Comparison of ENCODE assay signal across 9 cellular contexts in the genomic region with DNA sequence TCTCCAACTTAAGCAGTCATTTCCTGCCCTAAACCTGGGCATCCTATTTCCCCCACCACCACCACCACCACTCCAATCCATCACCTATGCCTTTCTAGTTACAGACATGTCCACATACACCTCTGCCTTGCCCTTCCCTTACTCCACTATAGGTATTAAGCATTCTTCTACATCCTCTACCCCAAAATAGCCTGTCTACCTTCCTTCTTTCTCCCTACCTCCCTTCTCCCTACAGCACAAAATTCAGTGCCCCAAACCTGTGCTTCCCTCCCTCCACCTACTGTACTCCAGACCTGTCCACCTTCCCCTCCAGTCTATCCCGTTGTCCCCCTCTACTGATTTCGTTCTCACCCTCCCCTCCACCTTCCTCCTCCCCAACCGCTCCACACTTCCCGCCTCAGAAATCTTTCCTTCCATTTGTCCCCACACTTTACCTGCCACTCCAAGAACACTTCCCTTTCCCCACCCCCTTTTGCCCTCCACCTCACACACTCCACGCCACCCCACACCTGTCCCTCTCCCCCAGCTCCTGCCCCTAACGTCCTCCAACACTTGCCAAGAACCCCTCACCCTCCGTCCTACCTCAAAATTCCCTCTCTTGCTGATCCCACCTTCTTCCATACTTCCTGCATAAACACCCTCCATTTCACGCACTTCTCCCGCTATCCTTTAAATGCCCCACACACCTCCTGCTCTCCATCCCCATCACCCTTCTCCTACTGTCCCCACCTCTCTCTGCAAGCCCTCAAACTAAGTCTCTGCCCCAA. TPM values are rescaled to one million over a fixed set of nuclear protein-coding genes. Genes with fewer than 3 reads are reported as not detected.
DNase-seq lines count a peak whose midpoint lies in the region; ATAC-seq and TF ChIP-seq lines count a peak whose summit lies in the region.
"Had no signal": no experiment of that assay in that cellular context is flagged by ENCODE, and none has a peak within 500 bp of the region (broad histone marks: within the 10 kb centered on the region; RNA-seq: fewer than 3 reads in every experiment).

No MANE protein-coding gene starts in this region.

- no peaks in the 10 kb centered on the region for H4K20me1 ChIP-seq in PC-9 (ENCODE audit: insufficient read depth)

- no peak for ATAC-seq in HG02981 (IDR thresholded peaks at IDR 0.05; ENCODE audit: unreplicated experiment)

- H3K36me3 ChIP-seq in PC-9 (ENCODE audit: low read depth) (no peaks in the 10 kb centered on the region), esophagus squamous epithelium (no peaks in the 10 kb centered on the region)

- WGBS in esophagus squamous epithelium, 2 donors, result 69 to 71% methylated on average over 9 of the region's 9 CpGs

- H2AFZ ChIP-seq in PC-9, result no peak overlapping the region

- peaks cover 20% of the 10 kb centered on the region for H3K79me2 ChIP-seq in PC-9 (ENCODE audit: low read depth)

- peak overlapping the region; percentile 83 for H3K4me2 ChIP-seq in PC-9

- DNase-seq in DMS53 (lab: John Stamatoyannopoulos, UW) (peak; percentile 36), DMS53 treated with DMSO at 0.1 percent for 48 hours (lab: John Stamatoyannopoulos, UW; ENCODE audit: unreplicated experiment) (no peak), PC-9 (no peak), esophagus squamous epithelium (lab: John Stamatoyannopoulos, UW) (no peak), retinal pigment epithelial cell (ENCODE audit: low read depth) (no peak), NCI-H2171 treated with DMSO at 0.1 percent for 48 hours (lab: John Stamatoyannopoulos, UW) (no peak)
- DNase-seq in central memory CD4-positive, alpha-beta T cell, result no peak
- DNase-seq: NCI-H1417 treated with DMSO at 0.1 percent for 48 hours had no signal

- no peak for TF ChIP-seq POLR2A in esophagus squamous epithelium (IDR thresholded peaks at IDR 0.05)

- H3K9me3 ChIP-seq in PC-9 (ENCODE audit: insufficient read depth, low read depth) (no peaks in the 10 kb centered on the region), esophagus squamous epithelium (no peaks in the 10 kb centered on the region)

- H3K27ac ChIP-seq in PC-9, result no peak overlapping the region
- peak overlapping the region in 1 of 4 donors; percentile 76 for H3K27ac ChIP-seq in esophagus squamous epithelium

- CTCF ChIA-PET in PC-9 (lab: Charles Lee), result interaction anchor here (0.7 kb wide), 1 partner anchor 63 kb away, joined by 3 read pairs; no protein-coding TSS in a partner anchor

- intact Hi-C loops in PC-9 (cut with micrococcal nuclease; ENCODE audit: unreplicated experiment), result no loop called here
- intact Hi-C loops in esophagus squamous epithelium (cut with DNase I), result no loop called here

- POLR2A ChIA-PET in PC-9 (lab: Charles Lee; ENCODE audit: unreplicated experiment), result no interaction called here

- TF ChIP-seq CTCF in PC-9 (conservative IDR thresholded peaks at IDR 0.05) (no peak), esophagus squamous epithelium (IDR thresholded peaks at IDR 0.05) (no peak), retinal pigment epithelial cell (conservative IDR thresholded peaks at IDR 0.05; ENCODE audit: low read depth, low read length) (no peak)

- no TSS peak for BruUV-seq in PC-9 (replicated peaks; lab: Mats Ljungman, UMichigan)

- peaks cover 13% of the 10 kb centered on the region for H3F3A ChIP-seq in PC-9 (ENCODE audit: insufficient read depth, low read depth)

- peak overlapping the region; percentile 68; the same call in 1 of the 2 replicates for H3K4me3 ChIP-seq in PC-9
- peak overlapping the region; percentile 67 to 89 (median 82) for H3K4me3 ChIP-seq in esophagus squamous epithelium
- peak overlapping the region; percentile 77 for H3K4me3 ChIP-seq in retinal pigment epithelial cell (ENCODE audit: low read length)

- H3K27me3 ChIP-seq in PC-9 (ENCODE audit: insufficient read depth, low read depth) (no peaks in the 10 kb centered on the region), esophagus squamous epithelium (no peaks in the 10 kb centered on the region)

- H3K4me1 ChIP-seq in PC-9 (replicated peaks; ENCODE audit: insufficient read depth) (peaks cover 26% of the 10 kb centered on the region), esophagus squamous epithelium (peaks cover 13 to 55% (median 14%) of the 10 kb centered on the region in 3 donors)

- H3K9me2 ChIP-seq in PC-9 (ENCODE audit: insufficient read depth), result no peaks in the 10 kb centered on the region

RNA-seq across cellular contexts. Expression of a gene that starts 1.5 kb away (rescaled TPM):
- total RNA-seq in PC-9 (2021) (34.5 and 39.9 TPM in 2 replicates), esophagus squamous epithelium (10 to 100 TPM; 22.7 to 26.1 (median 23.6) TPM)
